ENCODE assay signal across 24 cellular contexts in genomic region chr2:5391361-5391760, GRCh38.
DNase-seq lines count a peak whose midpoint lies in the region; ATAC-seq and TF ChIP-seq lines count a peak whose summit lies in the region.
"Had no signal": no experiment of that assay in that cellular context is flagged by ENCODE, and none has a peak within 500 bp of the region (broad histone marks: within the 10 kb centered on the region; RNA-seq: fewer than 3 reads in every experiment).

No MANE protein-coding gene starts in this region.

- WGBS in heart right ventricle, 2 donors, result 27% methylated on average over 5 of the region's 5 CpGs

- H3K36me3 ChIP-seq in right atrium auricular region (no peaks in the 10 kb centered on the region), heart right ventricle (no peaks in the 10 kb centered on the region), brain microvascular endothelial cell (replicated peaks) (no peaks in the 10 kb centered on the region)
- H3K36me3 ChIP-seq: breast epithelium, sigmoid colon, tibial nerve had no signal

- intact Hi-C loops in Right ventricle myocardium inferior (cut with DNase I), result loop anchor here (10.0 kb wide), 1 partner anchor 283 kb away; no protein-coding TSS in a partner anchor
- intact Hi-C loops in heart right ventricle (cut with DNase I), result loop anchor here in 2 of 10 donors (5.0 to 10.0 kb wide), 2 partner anchors 126 to 523 kb away; no protein-coding TSS in a partner anchor

- ATAC-seq in Right ventricle myocardium inferior (peak; percentile 60), heart right ventricle (peak in 7 of 8 donors; percentile 43 to 89 (median 77))
- ATAC-seq: activated CD4-positive, CD25-positive, alpha-beta regulatory T cell treated with anti-CD3 and anti-CD28 coated beads, Interleukin-2, amount 50 U/mL, for 24 hours; left lobe of liver; stimulated activated naive CD8-positive, alpha-beta T cell treated with anti-CD3 and anti-CD28 coated beads, Interleukin-15, Interleukin-2, amounts not matched to agents 100 U/mL and 50 U/mL, for 24 hours had no signal

- H3K27ac ChIP-seq in right atrium auricular region (no peak overlapping the region), heart right ventricle (no peak overlapping the region), brain microvascular endothelial cell (no peak overlapping the region)
- H3K27ac ChIP-seq: breast epithelium, PC-9, sigmoid colon, SK-N-MC, tibial nerve had no signal

- H3K4me3 ChIP-seq in right atrium auricular region (no peak overlapping the region), heart right ventricle (no peak overlapping the region), brain microvascular endothelial cell (ENCODE audit: low read depth, low read length) (no peak overlapping the region)
- H3K4me3 ChIP-seq: breast epithelium, PC-9, sigmoid colon, SK-N-MC, tibial nerve had no signal

- H3K9me3 ChIP-seq in right atrium auricular region, result no peaks in the 10 kb centered on the region
- no peaks in the 10 kb centered on the region for H3K9me3 ChIP-seq in heart right ventricle
- H3K9me3 ChIP-seq: breast epithelium, sigmoid colon, tibial nerve had no signal

- no peaks in the 10 kb centered on the region for H3K27me3 ChIP-seq in right atrium auricular region
- no peaks in the 10 kb centered on the region for H3K27me3 ChIP-seq in heart right ventricle
- H3K27me3 ChIP-seq in brain microvascular endothelial cell (replicated peaks), result no peaks in the 10 kb centered on the region
- H3K27me3 ChIP-seq: breast epithelium, sigmoid colon, tibial nerve had no signal

- in situ Hi-C loops in brain microvascular endothelial cell (cut with HindIII; ENCODE audit: low pct_ligation_motif_present, low sequenced_read_pairs), result no loop called here

- TF ChIP-seq CTCF in right atrium auricular region (IDR thresholded peaks at IDR 0.05) (no peak), heart right ventricle (IDR thresholded peaks at IDR 0.05) (no peak), brain microvascular endothelial cell (IDR thresholded peaks at IDR 0.05; ENCODE audit: low read depth, low read length, missing control alignments) (no peak)

- H3K4me1 ChIP-seq in right atrium auricular region (no peaks in the 10 kb centered on the region), heart right ventricle (no peaks in the 10 kb centered on the region)
- H3K4me1 ChIP-seq: breast epithelium, sigmoid colon, tibial nerve had no signal

- DNase-seq in Right ventricle myocardium inferior (ENCODE audit: missing footprints) (peak; percentile 76), right atrium auricular region (ENCODE audit: low spot score) (no peak), NCI-H345 treated with DMSO at 0.1 percent for 48 hours (lab: John Stamatoyannopoulos, UW; ENCODE audit: unreplicated experiment) (peak; percentile 17), heart right ventricle (peak; percentile 49 to 70), UCSD-AML1 (lab: John Stamatoyannopoulos, UW; ENCODE audit: unreplicated experiment) (no peak), brain microvascular endothelial cell (no peak), MV-4-11 (lab: John Stamatoyannopoulos, UW) (no peak), COLO829 (ENCODE audit: low spot score) (no peak)
- DNase-seq: activated CD8-positive, alpha-beta memory T cell treated with anti-CD3 and anti-CD28 coated beads for 24 hours; activated naive CD8-positive, alpha-beta T cell treated with anti-CD3 and anti-CD28 coated beads, Interleukin-2, amount 10 ng/mL, durations not matched to agents 7 days and 5 days; CD4-positive, CD25-positive, alpha-beta regulatory T cell; EL; foreskin melanocyte; H9; NCI-H526 treated with DMSO at 0.1 percent for 48 hours; nucleus accumbens; PC-9; sigmoid colon; stimulated activated naive CD8-positive, alpha-beta T cell treated with anti-CD3 and anti-CD28 coated beads, Interleukin-15, Interleukin-2, amounts not matched to agents 100 U/mL and 50 U/mL, for 24 hours had no signal

Comparison
In these comparisons a context has a peak if more than half of its experiments do, and no peak if none do; other contexts are left out.
1. DNase-seq: peak in Right ventricle myocardium inferior (single experiment), NCI-H345 treated with DMSO at 0.1 percent for 48 hours (single experiment) and heart right ventricle (2 of 2); none in right atrium auricular region (single experiment), UCSD-AML1 (single experiment), brain microvascular endothelial cell (single experiment), MV-4-11 (single experiment) and COLO829 (single experiment).